Comparison of ENCODE assay signal across 18 cellular contexts in the genomic region with DNA sequence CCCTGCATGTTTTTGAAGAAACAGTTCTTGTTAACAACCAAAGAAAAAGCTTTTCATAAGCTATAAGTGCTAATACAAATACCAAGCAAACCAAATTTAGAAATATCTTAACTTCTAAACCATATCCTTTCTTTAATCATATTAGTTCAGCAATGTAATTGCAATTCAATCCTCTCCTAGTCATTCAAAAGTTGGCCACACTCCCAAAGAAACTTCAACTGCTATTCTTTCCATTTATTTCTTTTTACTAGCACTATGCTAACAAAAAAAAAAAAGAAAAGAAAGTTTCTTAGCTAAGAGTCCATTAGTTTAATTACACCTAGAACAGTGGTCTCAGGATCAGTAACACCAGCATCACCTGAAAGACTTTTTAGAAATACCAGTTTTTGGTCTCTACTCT.
A peak's percentile ranks its signal among the peaks of the same experiment; 100 is the strongest.
DNase-seq lines count a peak whose midpoint lies in the region; ATAC-seq and TF ChIP-seq lines count a peak whose summit lies in the region.
"Had no signal": no experiment of that assay in that cellular context is flagged by ENCODE, and none has a peak within 500 bp of the region (broad histone marks: within the 10 kb centered on the region; RNA-seq: fewer than 3 reads in every experiment).

No MANE protein-coding gene starts in this region.

- POLR2A ChIA-PET in IMR-90 (lab: Charles Lee; ENCODE audit: unreplicated experiment) = no interaction called here

- no peak overlapping the region for H3K4me2 ChIP-seq in IMR-90 (ENCODE audit: low read depth, low read length)
- H3K4me2 ChIP-seq: PC-9 had no signal

- peaks cover 0 to 9% of the 10 kb centered on the region in 2 experiments; a peak in 2 of 4 replicates for H3K79me1 ChIP-seq in IMR-90 (ENCODE audit: low read depth in 1 of 2, low read length in 2 of 2)

- no peak overlapping the region for H3K14ac ChIP-seq in IMR-90 (replicated peaks; ENCODE audit: low read depth, low read length)

- H3K4me3 ChIP-seq in IMR-90 (ENCODE audit: insufficient read depth, low read depth, low read length) = no peak overlapping the region
- H3K4me3 ChIP-seq in fibroblast of the aortic adventitia (ENCODE audit: low read depth, low read length) = no peak overlapping the region
- H3K4me3 ChIP-seq: PC-9 had no signal

- H3K56ac ChIP-seq in IMR-90 (ENCODE audit: extremely low read depth, insufficient read depth, low read length) = no peak overlapping the region

- H4K91ac ChIP-seq in IMR-90 (ENCODE audit: insufficient read depth, low read depth, low read length) = no peak overlapping the region

- in situ Hi-C loops in IMR-90 (cut with MboI; ENCODE audit: low sequenced_read_pairs) = no loop called here

- no peak overlapping the region for H3K23ac ChIP-seq in IMR-90 (ENCODE audit: low read depth, low read length)

- BruUV-seq in IMR-90 (replicated peaks; lab: Mats Ljungman, UMichigan) = no TSS peak

- no peak overlapping the region for H2AK5ac ChIP-seq in IMR-90 (ENCODE audit: low read depth, low read length)

- H4K8ac ChIP-seq in IMR-90 (ENCODE audit: low read depth in 2 of 2, low read length in 2 of 2) = no peak overlapping the region

- no peak overlapping the region for H4K5ac ChIP-seq in IMR-90 (ENCODE audit: low read depth, low read length)

- H3K4me1 ChIP-seq in IMR-90 (ENCODE audit: control insufficient read depth, insufficient read depth, low read length) = no peaks in the 10 kb centered on the region

- CTCF ChIA-PET in IMR-90 (lab: Yijun Ruan, JAX) = no interaction called here

- dilution Hi-C loops in IMR-90 (cut with HindIII; ENCODE audit: low sequenced_read_pairs, unreplicated experiment) = no loop called here

- no peak overlapping the region for H2AK9ac ChIP-seq in IMR-90 (replicated peaks; ENCODE audit: low read depth, low read length, poor library complexity)

- H2AFZ ChIP-seq in IMR-90 (replicated peaks; ENCODE audit: low read length, poor library complexity) = no peak overlapping the region
- H2AFZ ChIP-seq: PC-9 had no signal

- H3K4ac ChIP-seq in IMR-90 (ENCODE audit: low read depth, low read length) = no peak overlapping the region

- H4K20me1 ChIP-seq in IMR-90 (ENCODE audit: insufficient read depth, low read length) = no peaks in the 10 kb centered on the region

- H3K27me3 ChIP-seq in IMR-90 (ENCODE audit: control insufficient read depth, insufficient read depth, low read length) = no peaks in the 10 kb centered on the region

- H2BK5ac ChIP-seq in IMR-90 (ENCODE audit: low read depth, low read length, poor library complexity, severe bottlenecking) = no peak overlapping the region

- no peaks in the 10 kb centered on the region for H3K36me3 ChIP-seq in IMR-90 (ENCODE audit: control insufficient read depth, insufficient read depth, low read length)

- ATAC-seq in IMR-90 (ENCODE audit: low read depth) (no peak), HG03139 (IDR thresholded peaks at IDR 0.05; ENCODE audit: unreplicated experiment) (no peak)

- H3K18ac ChIP-seq in IMR-90 (ENCODE audit: low read depth, low read length) = no peak overlapping the region

- no peak overlapping the region for H2BK120ac ChIP-seq in IMR-90 (ENCODE audit: low read depth, low read length)

- H3K9ac ChIP-seq in IMR-90 (ENCODE audit: low read depth, low read length) = no peak overlapping the region

- H3K9me3 ChIP-seq in IMR-90 (ENCODE audit: control insufficient read depth, insufficient read depth, low read length) = no peaks in the 10 kb centered on the region

- no peaks in the 10 kb centered on the region for H3K9me1 ChIP-seq in IMR-90 (ENCODE audit: insufficient read depth, low read length)

- H2BK15ac ChIP-seq in IMR-90 (ENCODE audit: low read depth, low read length) = no peak overlapping the region

- no peak for TF ChIP-seq RAD21 in IMR-90 (IDR thresholded peaks at IDR 0.05; ENCODE audit: low read length)

- TF ChIP-seq POLR2A in IMR-90 (IDR thresholded peaks at IDR 0.05; ENCODE audit: low read depth, low read length) = no peak

- DNase-seq in IMR-90 (peak; percentile 28), astrocyte of the hippocampus (ENCODE audit: low read depth, low spot score) (peak; percentile 30), fibroblast of the aortic adventitia (ENCODE audit: low read depth) (peak; percentile 3), stromal cell of bone marrow (ENCODE audit: low read depth) (peak; percentile 21), middle frontal gyrus (ENCODE audit: extremely low spot score, low spot score) (no peak), CD1c-positive myeloid dendritic cell (ENCODE audit: extremely low spot score) (no peak)
- DNase-seq: H9, KBM-7, NCI-H1417, NCI-H187, NCI-H2107, NCI-H226, NCI-H524, NCI-H82, PC-9, SIG-M5 had no signal

- H3K27ac ChIP-seq in IMR-90 (ENCODE audit: insufficient read depth, low read length) = no peak overlapping the region
- H3K27ac ChIP-seq: PC-9, RWPE1 had no signal

- no peak overlapping the region for H2BK20ac ChIP-seq in IMR-90 (ENCODE audit: low read depth, low read length)

- intact Hi-C loops in IMR-90 (cut with micrococcal nuclease) = no loop called here

- no peak for TF ChIP-seq CTCF in IMR-90 (conservative IDR thresholded peaks at IDR 0.05; ENCODE audit: low read depth, low read length)
- no peak for TF ChIP-seq CTCF in fibroblast of the aortic adventitia (IDR thresholded peaks at IDR 0.05; ENCODE audit: insufficient read depth, low read length)

TF ChIP-seq in IMR-90, 13 proteins besides CTCF, POLR2A, EP300 and RAD21:
- TF ChIP-seq MXI1 (IDR thresholded peaks at IDR 0.05; ENCODE audit: borderline replicate concordance, low read depth, low read length) (no peak), CEBPB (IDR thresholded peaks at IDR 0.05; ENCODE audit: low read depth, low read length) (no peak), RFX5 (IDR thresholded peaks at IDR 0.05; ENCODE audit: low read depth, low read length) (no peak), FOS (IDR thresholded peaks at IDR 0.05; ENCODE audit: low read depth, low read length) (no peak), NFE2L2 (IDR thresholded peaks at IDR 0.05; ENCODE audit: low read depth, low read length) (no peak), SMC3 (IDR thresholded peaks at IDR 0.05; ENCODE audit: low read depth, low read length) (no peak), BHLHE40 (IDR thresholded peaks at IDR 0.05; ENCODE audit: low read depth, low read length) (no peak), CHD1 (IDR thresholded peaks at IDR 0.05; ENCODE audit: low read depth, low read length) (no peak), MAZ (IDR thresholded peaks at IDR 0.05; ENCODE audit: borderline replicate concordance, low read depth, low read length) (no peak), RCOR1 (IDR thresholded peaks at IDR 0.05; ENCODE audit: insufficient replicate concordance, low read length) (no peak), MAFK (IDR thresholded peaks at IDR 0.05; ENCODE audit: low read depth, low read length) (no peak)
- TF ChIP-seq, protein P1, sequence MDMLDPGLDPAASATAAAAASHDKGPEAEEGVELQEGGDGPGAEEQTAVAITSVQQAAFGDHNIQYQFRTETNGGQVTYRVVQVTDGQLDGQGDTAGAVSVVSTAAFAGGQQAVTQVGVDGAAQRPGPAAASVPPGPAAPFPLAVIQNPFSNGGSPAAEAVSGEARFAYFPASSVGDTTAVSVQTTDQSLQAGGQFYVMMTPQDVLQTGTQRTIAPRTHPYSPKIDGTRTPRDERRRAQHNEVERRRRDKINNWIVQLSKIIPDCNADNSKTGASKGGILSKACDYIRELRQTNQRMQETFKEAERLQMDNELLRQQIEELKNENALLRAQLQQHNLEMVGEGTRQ (IDR thresholded peaks at IDR 0.05; ENCODE audit: low read depth, low read length) = no peak
- TF ChIP-seq, protein P2, sequence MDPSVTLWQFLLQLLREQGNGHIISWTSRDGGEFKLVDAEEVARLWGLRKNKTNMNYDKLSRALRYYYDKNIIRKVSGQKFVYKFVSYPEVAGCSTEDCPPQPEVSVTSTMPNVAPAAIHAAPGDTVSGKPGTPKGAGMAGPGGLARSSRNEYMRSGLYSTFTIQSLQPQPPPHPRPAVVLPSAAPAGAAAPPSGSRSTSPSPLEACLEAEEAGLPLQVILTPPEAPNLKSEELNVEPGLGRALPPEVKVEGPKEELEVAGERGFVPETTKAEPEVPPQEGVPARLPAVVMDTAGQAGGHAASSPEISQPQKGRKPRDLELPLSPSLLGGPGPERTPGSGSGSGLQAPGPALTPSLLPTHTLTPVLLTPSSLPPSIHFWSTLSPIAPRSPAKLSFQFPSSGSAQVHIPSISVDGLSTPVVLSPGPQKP (IDR thresholded peaks at IDR 0.05; ENCODE audit: borderline replicate concordance, low read depth, low read length) = no peak

Comparison
In these comparisons a context has a peak if more than half of its experiments do, and no peak if none do; other contexts are left out.
1. DNase-seq: peak in IMR-90 (single experiment), astrocyte of the hippocampus (single experiment), fibroblast of the aortic adventitia (single experiment) and stromal cell of bone marrow (single experiment); none in middle frontal gyrus (single experiment) and CD1c-positive myeloid dendritic cell (single experiment).